9 cellular contexts compared by ENCODE assay signal in genomic region chr7:37081436-37081835, GRCh38.
DNase-seq lines count a peak whose midpoint lies in the region; TF ChIP-seq lines count a peak whose summit lies in the region.
"Had no signal": no experiment of that assay in that cellular context is flagged by ENCODE, and none has a peak within 500 bp of the region (broad histone marks: within the 10 kb centered on the region; RNA-seq: fewer than 3 reads in every experiment).

No MANE protein-coding gene starts in this region.

- no peaks in the 10 kb centered on the region for H3K79me2 ChIP-seq in MM.1S (ENCODE audit: low read length)

- no peaks in the 10 kb centered on the region for H3K4me1 ChIP-seq in MM.1S (ENCODE audit: low read length)

- H3K9me2 ChIP-seq in MM.1S (replicated peaks; ENCODE audit: insufficient read depth, low read length): no peaks in the 10 kb centered on the region

- H3K27ac ChIP-seq in MM.1S (ENCODE audit: low read length): no peak overlapping the region

- no peak overlapping the region for H3K4me3 ChIP-seq in MM.1S (ENCODE audit: low read length)

- no peaks in the 10 kb centered on the region for H3K36me3 ChIP-seq in MM.1S (replicated peaks; ENCODE audit: insufficient read depth, low read length)

- no peaks in the 10 kb centered on the region for H3F3A ChIP-seq in MM.1S (ENCODE audit: insufficient read depth, low read length)

- no peaks in the 10 kb centered on the region for H3K9me3 ChIP-seq in MM.1S (replicated peaks; ENCODE audit: insufficient read depth, low read length)

- no peak for TF ChIP-seq CTCF in MM.1S (IDR thresholded peaks at IDR 0.05; ENCODE audit: low read length)

- H4K20me1 ChIP-seq in MM.1S (ENCODE audit: insufficient read depth, low read length): no peaks in the 10 kb centered on the region

- H3K27me3 ChIP-seq in MM.1S (replicated peaks; ENCODE audit: insufficient read depth, low read length): no peaks in the 10 kb centered on the region

- in situ Hi-C loops in G401 (cut with HindIII; ENCODE audit: low sequenced_read_pairs): no loop called here

- H2AFZ ChIP-seq in MM.1S (ENCODE audit: low read length): no peak overlapping the region

- H3K4me2 ChIP-seq in MM.1S (ENCODE audit: low read depth, low read length): no peak overlapping the region

- no peak overlapping the region for H3K9ac ChIP-seq in MM.1S (ENCODE audit: low read length)

- peak; percentile 2 for DNase-seq in NCI-H2029 (lab: John Stamatoyannopoulos, UW)
- DNase-seq in NCI-H2029 treated with DMSO at 0.1 percent for 48 hours (lab: John Stamatoyannopoulos, UW): no peak
- peak; percentile 47 for DNase-seq in MM.1S
- DNase-seq in activated naive CD4-positive, alpha-beta T cell treated with anti-CD3 and anti-CD28 coated beads, Interleukin-2, amount 50 U/mL, for 16 hours: peak; percentile 22
- peak; percentile 21 to 25 (median 24) for DNase-seq in stimulated activated CD4-positive, alpha-beta T cell treated with anti-CD3 and anti-CD28 coated beads, Interleukin-12 subunit alpha, Interleukin-12 subunit beta, amount 100 ng/mL, for 48 hours (ENCODE audit: low read depth in 2 of 3, low spot score in 1 of 3)
- no peak for DNase-seq in activated gamma-delta T cell treated with Interleukin-2 at 50 U/mL for 16 hours
- no peak for DNase-seq in G401 (ENCODE audit: low spot score)
- no peak for DNase-seq in middle frontal gyrus (ENCODE audit: extremely low spot score, low spot score)
- DNase-seq: glutamatergic neuron had no signal

Comparison
In these comparisons a context has a peak if more than half of its experiments do, and no peak if none do; other contexts are left out.
1. DNase-seq: peak in NCI-H2029 (single experiment), MM.1S (single experiment), activated naive CD4-positive, alpha-beta T cell treated with anti-CD3 and anti-CD28 coated beads, Interleukin-2, amount 50 U/mL, for 16 hours (single experiment) and stimulated activated CD4-positive, alpha-beta T cell treated with anti-CD3 and anti-CD28 coated beads, Interleukin-12 subunit alpha, Interleukin-12 subunit beta, amount 100 ng/mL, for 48 hours (3 of 3); none in NCI-H2029 treated with DMSO at 0.1 percent for 48 hours (single experiment), activated gamma-delta T cell treated with Interleukin-2 at 50 U/mL for 16 hours (single experiment), G401 (single experiment) and middle frontal gyrus (single experiment).